In genomic region chr20:11777387-11777786, GRCh38 we compare ENCODE assay signal across 1 cellular context.
TF ChIP-seq lines count a peak whose summit lies in the region.

No MANE protein-coding gene starts in this region.

TF ChIP-seq in WTC11, 78 proteins besides CTCF, POLR2A, EP300 and RAD21 (continued from another document):
- no peak for TF ChIP-seq OVOL2 (CRISPR knock-in tag; IDR thresholded peaks at IDR 0.05; ENCODE audit: borderline replicate concordance)
- TF ChIP-seq RELA (CRISPR knock-in tag; IDR thresholded peaks at IDR 0.05; ENCODE audit: borderline replicate concordance): no peak
- TF ChIP-seq SMAD4 (CRISPR knock-in tag; IDR thresholded peaks at IDR 0.05): no peak
- no peak for TF ChIP-seq USF1 (CRISPR knock-in tag; IDR thresholded peaks at IDR 0.05)
- TF ChIP-seq ZMAT4 (CRISPR knock-in tag; IDR thresholded peaks at IDR 0.05): no peak
- no peak for TF ChIP-seq MAX (CRISPR knock-in tag; IDR thresholded peaks at IDR 0.05)
- TF ChIP-seq E2F4 (CRISPR knock-in tag; IDR thresholded peaks at IDR 0.05; ENCODE audit: borderline replicate concordance, low read depth): no peak
- no peak for TF ChIP-seq FOXP4 (CRISPR knock-in tag; IDR thresholded peaks at IDR 0.05)
